In genomic region chr3:39146083-39146501, GRCh38 we compare ENCODE assay signal across 1 cellular context.
TF ChIP-seq lines count a peak whose summit lies in the region.

No MANE protein-coding gene starts in this region.

TF ChIP-seq in GM23338, 12 proteins besides CTCF, POLR2A, EP300 and RAD21 (continued from another document):
- no peak for TF ChIP-seq REST (IDR thresholded peaks at IDR 0.05; ENCODE audit: unreplicated experiment)
- TF ChIP-seq STAT1 (IDR thresholded peaks at IDR 0.05; ENCODE audit: unreplicated experiment) = no peak
- no peak for TF ChIP-seq CREB1 (CRISPR knock-in tag; IDR thresholded peaks at IDR 0.05; ENCODE audit: low read depth)
- no peak for TF ChIP-seq ZNF462 (CRISPR knock-in tag; IDR thresholded peaks at IDR 0.05)
